20 cellular contexts compared by ENCODE assay signal in the genomic region with DNA sequence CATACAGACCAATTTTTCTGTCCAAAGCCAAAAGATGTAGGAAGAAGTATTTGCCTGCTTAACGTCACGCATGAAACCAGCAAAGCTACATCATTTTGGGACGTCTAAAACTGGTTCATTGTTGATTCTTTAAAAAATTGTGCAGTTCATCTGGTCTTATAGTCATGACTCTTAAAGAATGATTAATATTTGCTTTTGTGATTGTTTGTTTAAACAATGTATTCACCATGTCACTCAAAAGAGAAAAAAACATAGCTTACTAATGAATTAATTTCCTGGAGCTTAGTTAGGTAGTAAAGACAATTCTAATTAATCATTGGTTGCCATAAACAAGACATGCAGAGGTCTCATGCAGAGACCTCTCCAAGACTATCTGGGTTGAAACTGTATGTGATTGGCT.
"Had no signal": no experiment of that assay in that cellular context is flagged by ENCODE, and none has a peak within 500 bp of the region (broad histone marks: within the 10 kb centered on the region; RNA-seq: fewer than 3 reads in every experiment).

No MANE protein-coding gene starts in this region.

- DNase-seq: IMR-90, MV-4-11, NCI-H1048, NCI-H1417 treated with DMSO at 0.1 percent for 48 hours, NCI-H1694 treated with DMSO at 0.1 percent for 48 hours, NCI-H1930, NCI-H2107, NCI-H226, NCI-H446, NCI-H510A, NCI-H526 treated with DMSO at 0.1 percent for 48 hours, NCI-H82, SHP77 treated with DMSO at 0.1 percent for 48 hours, SJCRH30, T-helper 1 cell, T-helper 17 cell had no signal

- H3K4me3 ChIP-seq: SJCRH30 had no signal

- H3K9me3 ChIP-seq: SJCRH30 had no signal

- H3K36me3 ChIP-seq: SJCRH30 had no signal

- ATAC-seq: Panc1, Right ventricle myocardium inferior, SK-N-SH treated with all-trans-retinoic acid at 6 μM for 48 hours, T-helper 17 cell had no signal

- H3K27ac ChIP-seq: RWPE1 had no signal

- H3K27me3 ChIP-seq: SJCRH30 had no signal
